Comparison of ENCODE assay signal across 2 cellular contexts in the genomic region with DNA sequence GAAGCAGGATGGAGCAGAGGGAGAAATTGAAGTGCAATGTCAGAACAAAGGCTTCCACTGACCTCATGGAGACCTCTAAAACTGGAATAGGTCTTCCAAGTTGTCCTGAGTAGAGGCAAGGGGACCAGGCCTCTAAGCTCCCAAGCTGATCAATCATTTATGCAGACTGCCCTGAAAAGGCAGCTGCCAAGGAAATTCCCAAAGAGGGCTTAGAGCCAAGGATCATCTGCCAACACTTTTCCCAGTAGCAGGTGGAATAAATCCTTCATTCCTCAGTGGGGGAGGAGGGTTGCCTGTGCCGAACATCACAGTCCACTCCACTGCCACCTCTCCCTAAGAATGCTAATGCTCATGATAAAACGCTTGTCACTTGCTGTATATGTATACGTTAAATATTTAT.
TF ChIP-seq lines count a peak whose summit lies in the region.

No MANE protein-coding gene starts in this region.

TF ChIP-seq in IMR-90, 13 proteins besides CTCF, POLR2A, EP300 and RAD21:
- TF ChIP-seq CHD1 (IDR thresholded peaks at IDR 0.05; ENCODE audit: low read depth, low read length) = no peak
- no peak for TF ChIP-seq CEBPB (IDR thresholded peaks at IDR 0.05; ENCODE audit: low read depth, low read length)
- TF ChIP-seq NFE2L2 (IDR thresholded peaks at IDR 0.05; ENCODE audit: low read depth, low read length) = no peak
- TF ChIP-seq BHLHE40 (IDR thresholded peaks at IDR 0.05; ENCODE audit: low read depth, low read length) = no peak
- TF ChIP-seq MAFK (IDR thresholded peaks at IDR 0.05; ENCODE audit: low read depth, low read length) = no peak
- TF ChIP-seq, protein P1, sequence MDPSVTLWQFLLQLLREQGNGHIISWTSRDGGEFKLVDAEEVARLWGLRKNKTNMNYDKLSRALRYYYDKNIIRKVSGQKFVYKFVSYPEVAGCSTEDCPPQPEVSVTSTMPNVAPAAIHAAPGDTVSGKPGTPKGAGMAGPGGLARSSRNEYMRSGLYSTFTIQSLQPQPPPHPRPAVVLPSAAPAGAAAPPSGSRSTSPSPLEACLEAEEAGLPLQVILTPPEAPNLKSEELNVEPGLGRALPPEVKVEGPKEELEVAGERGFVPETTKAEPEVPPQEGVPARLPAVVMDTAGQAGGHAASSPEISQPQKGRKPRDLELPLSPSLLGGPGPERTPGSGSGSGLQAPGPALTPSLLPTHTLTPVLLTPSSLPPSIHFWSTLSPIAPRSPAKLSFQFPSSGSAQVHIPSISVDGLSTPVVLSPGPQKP (IDR thresholded peaks at IDR 0.05; ENCODE audit: borderline replicate concordance, low read depth, low read length) = no peak
- TF ChIP-seq SMC3 (IDR thresholded peaks at IDR 0.05; ENCODE audit: low read depth, low read length) = no peak
- TF ChIP-seq FOS (IDR thresholded peaks at IDR 0.05; ENCODE audit: low read depth, low read length) = no peak
- TF ChIP-seq, protein P2, sequence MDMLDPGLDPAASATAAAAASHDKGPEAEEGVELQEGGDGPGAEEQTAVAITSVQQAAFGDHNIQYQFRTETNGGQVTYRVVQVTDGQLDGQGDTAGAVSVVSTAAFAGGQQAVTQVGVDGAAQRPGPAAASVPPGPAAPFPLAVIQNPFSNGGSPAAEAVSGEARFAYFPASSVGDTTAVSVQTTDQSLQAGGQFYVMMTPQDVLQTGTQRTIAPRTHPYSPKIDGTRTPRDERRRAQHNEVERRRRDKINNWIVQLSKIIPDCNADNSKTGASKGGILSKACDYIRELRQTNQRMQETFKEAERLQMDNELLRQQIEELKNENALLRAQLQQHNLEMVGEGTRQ (IDR thresholded peaks at IDR 0.05; ENCODE audit: low read depth, low read length) = no peak

TF ChIP-seq in H1, 55 proteins besides CTCF, POLR2A, EP300 and RAD21:
- TF ChIP-seq SP2 (IDR thresholded peaks at IDR 0.05; ENCODE audit: low read length) (no peak), SP4 (IDR thresholded peaks at IDR 0.05; ENCODE audit: low read length) (no peak), RBBP5 (IDR thresholded peaks at IDR 0.05; ENCODE audit: borderline replicate concordance, low read depth, low read length) (no peak), PHF8 (conservative IDR thresholded peaks at IDR 0.05; ENCODE audit: low read depth, low read length) (no peak), HDAC6 (IDR thresholded peaks at IDR 0.05; ENCODE audit: low read depth, low read length) (no peak), HDAC2 (IDR thresholded peaks at IDR 0.05; ENCODE audit: borderline replicate concordance in 1 of 2, low read depth in 2 of 2, low read length in 2 of 2) (no peak), NANOG (IDR thresholded peaks at IDR 0.05; ENCODE audit: insufficient read depth, low read depth, low read length, poor library complexity, severe bottlenecking) (no peak), POU5F1 (IDR thresholded peaks at IDR 0.05; ENCODE audit: low read depth, low read length) (no peak), BRCA1 (IDR thresholded peaks at IDR 0.05; ENCODE audit: low read depth, low read length) (no peak), ZNF274 (IDR thresholded peaks at IDR 0.05; ENCODE audit: borderline replicate concordance, extremely low read depth, low read length) (no peak), YY1 (IDR thresholded peaks at IDR 0.05; ENCODE audit: low read depth, low read length) (no peak), CHD1 (IDR thresholded peaks at IDR 0.05; ENCODE audit: low read depth, low read length) (no peak), TAF1 (IDR thresholded peaks at IDR 0.05; ENCODE audit: low read depth, low read length) (no peak), CEBPB (IDR thresholded peaks at IDR 0.05; ENCODE audit: low read depth, low read length) (no peak), CBX8 (IDR thresholded peaks at IDR 0.05; ENCODE audit: borderline replicate concordance, low read depth, low read length) (no peak)
